Comparison of ENCODE assay signal across 6 cellular contexts in the genomic region with DNA sequence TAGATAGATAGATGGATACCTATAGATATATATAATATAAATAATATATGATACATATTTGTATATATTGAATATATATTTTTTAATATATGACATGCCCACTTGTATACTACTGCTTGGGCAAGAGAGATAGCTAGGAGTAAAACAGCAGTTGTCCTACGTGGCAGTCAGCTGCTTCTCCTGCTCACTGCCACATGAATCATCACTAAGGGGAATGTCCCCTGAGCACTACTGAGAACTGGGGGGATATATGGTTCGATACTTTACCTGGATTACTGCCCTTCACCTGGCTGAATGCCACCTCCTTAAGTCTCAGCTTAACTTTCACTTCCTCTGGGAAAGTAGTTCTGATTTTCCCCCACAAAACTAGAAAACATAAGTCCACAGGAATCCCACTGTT. TPM values are rescaled to one million over a fixed set of nuclear protein-coding genes. Genes with fewer than 3 reads are reported as not detected.
"Had no signal": no experiment of that assay in that cellular context is flagged by ENCODE, and none has a peak within 500 bp of the region (broad histone marks: within the 10 kb centered on the region; RNA-seq: fewer than 3 reads in every experiment).

No MANE protein-coding gene starts in this region.

RNA-seq across cellular contexts. Expression of gene NUTM2F, which starts 13.3 kb away (rescaled TPM):
- total RNA-seq: GM23248, H4, H9, HT1080 had no signal
- polyA plus RNA-seq: GM23248, HepG2, IgD-negative memory B cell had no signal
